12 cellular contexts compared by ENCODE assay signal in genomic region chr2:237665713-237666143, GRCh38. TPM values are rescaled to one million over a fixed set of nuclear protein-coding genes. Genes with fewer than 3 reads are reported as not detected.
DNase-seq lines count a peak whose midpoint lies in the region; ATAC-seq and TF ChIP-seq lines count a peak whose summit lies in the region.
"Had no signal": no experiment of that assay in that cellular context is flagged by ENCODE, and none has a peak within 500 bp of the region (broad histone marks: within the 10 kb centered on the region; RNA-seq: fewer than 3 reads in every experiment).

No MANE protein-coding gene starts in this region.

- H3K4me2 ChIP-seq in hepatocyte, result no peak overlapping the region

- H3K9me3 ChIP-seq in left lung, result no peaks in the 10 kb centered on the region
- H3K9me3 ChIP-seq in hepatocyte (ENCODE audit: low read depth), result no peaks in the 10 kb centered on the region

- peaks cover 6 to 24% of the 10 kb centered on the region in 2 donors for H3K4me1 ChIP-seq in left lung
- peaks cover 25% of the 10 kb centered on the region for H3K4me1 ChIP-seq in hepatocyte (ENCODE audit: insufficient read depth)

- H3K27ac ChIP-seq in left lung (no peak overlapping the region), hepatocyte (no peak overlapping the region)

- no peak overlapping the region for H2AFZ ChIP-seq in hepatocyte

- DNase-seq in ACHN, result peak; percentile 7
- DNase-seq in GM13977 (ENCODE audit: low spot score), result peak; percentile 42
- DNase-seq in SK-N-DZ (ENCODE audit: low spot score), result peak; percentile 32
- DNase-seq in left kidney (ENCODE audit: low read depth, low spot score), result peak; percentile 85
- DNase-seq in left lung, result no peak
- no peak for DNase-seq in dedifferentiated amniotic fluid mesenchymal stem cell (ENCODE audit: extremely low spot score)
- no peak for DNase-seq in hepatocyte (ENCODE audit: low spot score)
- DNase-seq: activated gamma-delta T cell, DMS79, immature natural killer cell, NCI-H146 had no signal

- in situ Hi-C loops in ACHN (cut with HindIII; ENCODE audit: low pct_ligation_motif_present, low pct_unique_long_range_greater_than_20kb, low sequenced_read_pairs) (no loop called here), GM13977 (cut with MboI; ENCODE audit: low pct_unique_long_range_greater_than_20kb, low sequenced_read_pairs, unreplicated experiment) (no loop called here)

- 60% methylated on average over 7 of the region's 7 CpGs for WGBS in hepatocyte (ENCODE audit: low lambda C conversion rate, missing lambda C conversion rate)

- H3K27me3 ChIP-seq in left lung, result no peaks in the 10 kb centered on the region
- no peaks in the 10 kb centered on the region for H3K27me3 ChIP-seq in hepatocyte

- H4K20me1 ChIP-seq in hepatocyte (ENCODE audit: insufficient read depth, poor library complexity, severe bottlenecking), result no peaks in the 10 kb centered on the region

- no peaks in the 10 kb centered on the region for H3K36me3 ChIP-seq in left lung
- H3K36me3 ChIP-seq in hepatocyte (replicated peaks; ENCODE audit: insufficient read depth, low read depth), result no peaks in the 10 kb centered on the region

- intact Hi-C loops in left lung (cut with DNase I), result no loop called here

- H3K9me2 ChIP-seq in hepatocyte (replicated peaks; ENCODE audit: insufficient read depth), result no peaks in the 10 kb centered on the region

- TF ChIP-seq CTCF in GM13977 (IDR thresholded peaks at IDR 0.05; ENCODE audit: extremely low read depth, insufficient read depth, missing control alignments), result no peak
- no peak for TF ChIP-seq CTCF in left lung (IDR thresholded peaks at IDR 0.05)
- no peak for TF ChIP-seq CTCF in hepatocyte (IDR thresholded peaks at IDR 0.05; ENCODE audit: poor library complexity)

- no peaks in the 10 kb centered on the region for H3K79me2 ChIP-seq in hepatocyte

- ATAC-seq in left lung (no peak), GM21526 (IDR thresholded peaks at IDR 0.05; ENCODE audit: low FRiP score, unreplicated experiment) (no peak)

- no peak overlapping the region for H3K4me3 ChIP-seq in left lung
- no peak overlapping the region for H3K4me3 ChIP-seq in hepatocyte

RNA-seq across cellular contexts. Expression of gene LRRFIP1, which starts 38.3 kb away (rescaled TPM):
- 16.2 and 21.1 TPM in 2 replicates for polyA plus RNA-seq in SK-N-DZ (2014; cell fraction: cytosol; rRNA removed)
- polyA plus RNA-seq in SK-N-DZ (2014; cell fraction: nucleus; rRNA removed), result 26.0 and 29.8 TPM in 2 replicates
- total RNA-seq in left lung (100 to 1,000 TPM; 123 to 160 TPM), hepatocyte (42.7 and 49.0 TPM in 2 replicates)
- 64.1 and 81.4 TPM in 2 replicates for polyA plus RNA-seq in hepatocyte

Comparison
In these comparisons a context has a peak if more than half of its experiments do, and no peak if none do; other contexts are left out.
1. DNase-seq: peak in ACHN (single experiment), GM13977 (single experiment), SK-N-DZ (single experiment) and left kidney (single experiment); none in left lung (0 of 2), dedifferentiated amniotic fluid mesenchymal stem cell (single experiment) and hepatocyte (single experiment).